Comparison of ENCODE assay signal across 1 cellular context in the genomic region with DNA sequence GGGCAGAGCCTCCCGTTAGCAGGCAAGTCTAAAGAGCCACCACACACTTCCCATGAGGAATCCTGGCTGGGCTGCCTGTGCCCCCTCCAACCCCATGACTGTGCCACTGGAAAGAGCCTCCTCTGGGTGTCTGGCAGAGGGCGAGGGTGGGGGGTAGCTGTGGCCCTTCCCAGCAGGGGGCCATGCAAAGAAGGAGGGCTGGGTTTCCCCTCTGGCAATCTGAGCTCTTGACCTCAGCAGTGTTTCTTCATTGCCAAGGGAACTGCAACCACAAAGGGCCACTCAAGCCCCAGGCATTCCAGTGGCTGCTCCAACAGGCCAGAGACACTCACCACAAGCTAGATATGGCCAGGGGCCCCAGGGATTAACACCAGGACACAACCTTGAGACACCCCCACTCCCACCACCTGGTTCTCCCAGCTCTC.
TF ChIP-seq lines count a peak whose summit lies in the region.

No MANE protein-coding gene starts in this region.

TF ChIP-seq in SK-N-SH, 30 proteins besides CTCF, POLR2A, EP300 and RAD21 (continued from another document):
- TF ChIP-seq, protein P1, sequence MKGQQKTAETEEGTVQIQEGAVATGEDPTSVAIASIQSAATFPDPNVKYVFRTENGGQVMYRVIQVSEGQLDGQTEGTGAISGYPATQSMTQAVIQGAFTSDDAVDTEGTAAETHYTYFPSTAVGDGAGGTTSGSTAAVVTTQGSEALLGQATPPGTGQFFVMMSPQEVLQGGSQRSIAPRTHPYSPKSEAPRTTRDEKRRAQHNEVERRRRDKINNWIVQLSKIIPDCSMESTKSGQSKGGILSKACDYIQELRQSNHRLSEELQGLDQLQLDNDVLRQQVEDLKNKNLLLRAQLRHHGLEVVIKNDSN (IDR thresholded peaks at IDR 0.05; ENCODE audit: borderline replicate concordance, low read depth): no peak
- peak; percentile 75 for TF ChIP-seq TCF12 (IDR thresholded peaks at IDR 0.05)
- TF ChIP-seq FOSL2 (IDR thresholded peaks at IDR 0.05; ENCODE audit: borderline replicate concordance, low read depth): peak; percentile 26; the same call in 1 of the 2 replicates
- TF ChIP-seq, protein P2, sequence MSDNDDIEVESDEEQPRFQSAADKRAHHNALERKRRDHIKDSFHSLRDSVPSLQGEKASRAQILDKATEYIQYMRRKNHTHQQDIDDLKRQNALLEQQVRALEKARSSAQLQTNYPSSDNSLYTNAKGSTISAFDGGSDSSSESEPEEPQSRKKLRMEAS (IDR thresholded peaks at IDR 0.05; ENCODE audit: low read depth): 0 out of 2 replicates have a peak, but pooled peaks have one; percentile 8
- peak; percentile 26; the same call in 1 of the 2 replicates for TF ChIP-seq POLR2AphosphoS5 (IDR thresholded peaks at IDR 0.05; ENCODE audit: low read depth, low read length)
- peak; percentile 48; the same call in 1 of the 2 replicates for TF ChIP-seq TEAD4 (IDR thresholded peaks at IDR 0.05; ENCODE audit: borderline replicate concordance, insufficient read depth)
